Comparison of ENCODE assay signal across 14 cellular contexts in the genomic region with DNA sequence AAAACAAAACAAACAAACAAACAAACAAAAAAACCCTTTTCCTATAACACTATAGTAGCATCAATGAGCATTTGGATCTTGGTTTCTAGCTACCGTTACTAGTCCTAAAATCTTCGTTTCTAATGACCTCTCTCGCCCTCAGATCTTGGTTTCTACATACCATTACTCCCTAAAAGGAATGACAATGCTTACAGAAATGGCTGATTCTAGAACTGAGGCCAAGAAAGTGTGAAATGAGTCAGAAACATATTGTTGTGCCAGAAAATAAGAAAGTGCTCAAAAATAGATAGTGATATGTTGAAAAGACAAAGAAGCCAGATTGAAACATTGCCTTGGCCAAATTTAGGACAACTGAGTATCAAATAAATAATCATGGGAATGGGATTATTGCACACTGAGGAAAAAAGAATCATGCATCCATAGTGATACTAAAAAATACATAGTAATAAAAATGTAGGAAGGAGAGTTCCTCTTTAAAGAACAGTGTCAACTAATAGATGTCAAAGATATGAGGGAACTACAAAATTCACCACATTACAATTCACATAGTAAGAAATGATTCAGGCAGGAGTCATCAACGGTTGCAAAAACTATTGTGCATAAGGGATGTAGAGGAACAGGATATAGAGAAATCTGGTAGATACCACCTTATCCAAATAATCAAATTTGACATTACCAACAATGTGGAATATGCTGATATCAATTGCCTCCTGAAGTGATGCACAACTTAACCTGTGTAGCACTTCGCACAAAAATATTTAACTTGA.
DNase-seq lines count a peak whose midpoint lies in the region; ATAC-seq and TF ChIP-seq lines count a peak whose summit lies in the region.
"Had no signal": no experiment of that assay in that cellular context is flagged by ENCODE, and none has a peak within 500 bp of the region (broad histone marks: within the 10 kb centered on the region; RNA-seq: fewer than 3 reads in every experiment).

No MANE protein-coding gene starts in this region.

- no peaks in the 10 kb centered on the region for H3K79me2 ChIP-seq in GM23248 (ENCODE audit: insufficient read depth)

- CTCF ChIA-PET in activated CD4-positive, alpha-beta T cell treated with anti-CD3 and anti-CD28 coated beads, Interleukin-2, amount 10 ng/mL, durations not matched to agents 7 days and 5 days (lab: Charles Lee) = interaction anchor here (1.7 kb wide), 1 partner anchor 14 kb away, joined by 6 read pairs; no protein-coding TSS in a partner anchor

- peak overlapping the region; percentile 84 for H3K27ac ChIP-seq in GM23248
- H3K27ac ChIP-seq in heart left ventricle = no peak overlapping the region
- H3K27ac ChIP-seq: BLaER1 treated with 17β-estradiol and CSF1 and Interleukin-3, amounts not matched to agents 10 nM and 100 nM had no signal

- peak overlapping the region; percentile 16; the same call in 1 of the 2 replicates for H2AFZ ChIP-seq in GM23248

- no peak for TF ChIP-seq CTCF in fibroblast of pulmonary artery (IDR thresholded peaks at IDR 0.05; ENCODE audit: low read length, missing control alignments)
- no peak for TF ChIP-seq CTCF in heart left ventricle (IDR thresholded peaks at IDR 0.05)

- peak overlapping the region; percentile 42 for H3K9ac ChIP-seq in GM23248
- H3K9ac ChIP-seq: BLaER1 treated with 17β-estradiol and CSF1 and Interleukin-3, amounts not matched to agents 10 nM and 100 nM had no signal

- WGBS in GM23248 (ENCODE audit: low coverage in 1 of 2, low lambda C conversion rate in 2 of 2, missing lambda C conversion rate in 2 of 2), 2 experiments = 20 to 22% methylated on average over 5 of the region's 5 CpGs
- WGBS in heart left ventricle, 4 donors = 87 to 89% (median 88%) methylated on average over 5 of the region's 5 CpGs

- H3K4me3 ChIP-seq in GM23248 = peak overlapping the region; percentile 38
- H3K4me3 ChIP-seq in fibroblast of pulmonary artery (replicated peaks; ENCODE audit: low read depth, low read length) = no peak overlapping the region
- no peak overlapping the region for H3K4me3 ChIP-seq in heart left ventricle
- H3K4me3 ChIP-seq: BLaER1 treated with 17β-estradiol and CSF1 and Interleukin-3, amounts not matched to agents 10 nM and 100 nM had no signal

- H3K9me3 ChIP-seq in GM23248 (ENCODE audit: low read depth) (no peaks in the 10 kb centered on the region), heart left ventricle (no peaks in the 10 kb centered on the region)
- H3K9me3 ChIP-seq: BLaER1 treated with 17β-estradiol and CSF1 and Interleukin-3, amounts not matched to agents 10 nM and 100 nM had no signal

- no peak overlapping the region for H3K27ac Mint-ChIP-seq in activated CD4-positive, alpha-beta T cell treated with anti-CD3 and anti-CD28 coated beads, Interleukin-2, amount 10 ng/mL, durations not matched to agents 7 days and 5 days
- H3K27ac Mint-ChIP-seq: T-helper 1 cell treated with Interleukin-12 subunit alpha and Interleukin-12 subunit beta and Interleukin-4 antibody, amounts not matched to agents 30 μg/mL and 1 μg/mL, for 36 hours had no signal

- no peaks in the 10 kb centered on the region for H4K20me1 ChIP-seq in GM23248 (ENCODE audit: insufficient read depth)

- no peaks in the 10 kb centered on the region for H3K4me1 Mint-ChIP-seq in activated CD4-positive, alpha-beta T cell treated with anti-CD3 and anti-CD28 coated beads, Interleukin-2, amount 10 ng/mL, durations not matched to agents 7 days and 5 days
- H3K4me1 Mint-ChIP-seq: central memory CD8-positive, alpha-beta T cell had no signal

- in situ Hi-C loops in GM23248 (cut with MboI) = no loop called here

- peak overlapping the region; percentile 73 for H3K4me2 ChIP-seq in GM23248 (ENCODE audit: unreplicated experiment)
- H3K4me2 ChIP-seq: BLaER1 treated with 17β-estradiol and CSF1 and Interleukin-3, amounts not matched to agents 10 nM and 100 nM had no signal

- no peak for ATAC-seq in heart left ventricle

- POLR2A ChIA-PET in activated CD4-positive, alpha-beta T cell treated with anti-CD3 and anti-CD28 coated beads, Interleukin-2, amount 10 ng/mL, durations not matched to agents 7 days and 5 days (lab: Charles Lee) = no interaction called here

- TF ChIP-seq POLR2A in heart left ventricle (IDR thresholded peaks at IDR 0.05) = no peak

- intact Hi-C loops in heart left ventricle (cut with DNase I) = loop anchor here in 3 of 10 donors (5.0 to 10.0 kb wide), 2 partner anchors 382 to 655 kb away; no protein-coding TSS in a partner anchor

- no peaks in the 10 kb centered on the region for H3K9me3 Mint-ChIP-seq in activated CD4-positive, alpha-beta T cell treated with anti-CD3 and anti-CD28 coated beads, Interleukin-2, amount 10 ng/mL, durations not matched to agents 7 days and 5 days
- H3K9me3 Mint-ChIP-seq: central memory CD8-positive, alpha-beta T cell; T-helper 1 cell treated with Interleukin-12 subunit alpha and Interleukin-12 subunit beta and Interleukin-4 antibody, amounts not matched to agents 30 μg/mL and 1 μg/mL, for 36 hours had no signal

- no peak overlapping the region for H3K4me3 Mint-ChIP-seq in activated CD4-positive, alpha-beta T cell treated with anti-CD3 and anti-CD28 coated beads, Interleukin-2, amount 10 ng/mL, durations not matched to agents 7 days and 5 days
- H3K4me3 Mint-ChIP-seq: central memory CD8-positive, alpha-beta T cell; T-helper 1 cell treated with Interleukin-12 subunit alpha and Interleukin-12 subunit beta and Interleukin-4 antibody, amounts not matched to agents 30 μg/mL and 1 μg/mL, for 36 hours had no signal

- peaks cover 2% of the 10 kb centered on the region for H3K36me3 Mint-ChIP-seq in activated CD4-positive, alpha-beta T cell treated with anti-CD3 and anti-CD28 coated beads, Interleukin-2, amount 10 ng/mL, durations not matched to agents 7 days and 5 days (ENCODE audit: low read depth)

- H3K4me1 ChIP-seq in GM23248 (ENCODE audit: insufficient read depth) (peaks cover 64% of the 10 kb centered on the region), heart left ventricle (no peaks in the 10 kb centered on the region)
- H3K4me1 ChIP-seq: BLaER1 treated with 17β-estradiol and CSF1 and Interleukin-3, amounts not matched to agents 10 nM and 100 nM had no signal

- DNase-seq in AG08395 (ENCODE audit: low spot score) = peak; percentile 62
- DNase-seq in GM23248 = peak; percentile 88
- peak; percentile 83 for DNase-seq in RKO (ENCODE audit: low spot score)
- DNase-seq in fibroblast of pulmonary artery (ENCODE audit: low read depth) = peak; percentile 88
- DNase-seq in heart left ventricle = no peak
- DNase-seq in HUDEP-2 (lab: John Stamatoyannopoulos, UW; ENCODE audit: unreplicated experiment in 76 of 76) = no peak
- DNase-seq in activated CD4-positive, alpha-beta T cell treated with anti-CD3 and anti-CD28 coated beads, Interleukin-2, amount 10 ng/mL, durations not matched to agents 7 days and 5 days = no peak
- DNase-seq in DMS153 treated with DMSO at 0.1 percent for 48 hours (lab: John Stamatoyannopoulos, UW; ENCODE audit: unreplicated experiment) = no peak
- DNase-seq: activated CD8-positive, alpha-beta memory T cell treated with anti-CD3 and anti-CD28 coated beads, Interleukin-2, amount 50 U/mL, for 48 hours; hypothalamus; NCI-H446 had no signal

- peaks cover 45% of the 10 kb centered on the region for H3F3A ChIP-seq in GM23248 (ENCODE audit: insufficient read depth)

- H3K9me2 ChIP-seq in GM23248 (ENCODE audit: insufficient read depth) = no peaks in the 10 kb centered on the region

- no peaks in the 10 kb centered on the region for H3K36me3 ChIP-seq in GM23248 (ENCODE audit: low read depth)
- no peaks in the 10 kb centered on the region for H3K36me3 ChIP-seq in heart left ventricle
- H3K36me3 ChIP-seq: BLaER1 treated with 17β-estradiol and CSF1 and Interleukin-3, amounts not matched to agents 10 nM and 100 nM had no signal

- H3K27me3 ChIP-seq in GM23248 (replicated peaks; ENCODE audit: insufficient read depth) = no peaks in the 10 kb centered on the region
- no peaks in the 10 kb centered on the region for H3K27me3 ChIP-seq in heart left ventricle
- H3K27me3 ChIP-seq: BLaER1 treated with 17β-estradiol and CSF1 and Interleukin-3, amounts not matched to agents 10 nM and 100 nM had no signal

- H3K27me3 Mint-ChIP-seq in activated CD4-positive, alpha-beta T cell treated with anti-CD3 and anti-CD28 coated beads, Interleukin-2, amount 10 ng/mL, durations not matched to agents 7 days and 5 days = no peaks in the 10 kb centered on the region
- H3K27me3 Mint-ChIP-seq: central memory CD8-positive, alpha-beta T cell had no signal

Comparison
In these comparisons a context has a peak if more than half of its experiments do, and no peak if none do; other contexts are left out.
1. DNase-seq: peak in AG08395 (single experiment), GM23248 (single experiment), RKO (single experiment) and fibroblast of pulmonary artery (single experiment); none in heart left ventricle (0 of 5), HUDEP-2 (0 of 76), activated CD4-positive, alpha-beta T cell treated with anti-CD3 and anti-CD28 coated beads, Interleukin-2, amount 10 ng/mL, durations not matched to agents 7 days and 5 days (single experiment) and DMS153 treated with DMSO at 0.1 percent for 48 hours (single experiment).